ENCODE assay signal across 19 cellular contexts in genomic region chr2:61705625-61706024, GRCh38.
"Had no signal": no experiment of that assay in that cellular context is flagged by ENCODE, and none has a peak within 500 bp of the region (broad histone marks: within the 10 kb centered on the region; RNA-seq: fewer than 3 reads in every experiment).

No MANE protein-coding gene starts in this region.

- H3K27ac Mint-ChIP-seq: activated CD4-positive, alpha-beta T cell treated with anti-CD3 and anti-CD28 coated beads, Interleukin-2, amount 10 ng/mL, durations not matched to agents 7 days and 5 days; activated naive CD8-positive, alpha-beta T cell treated with anti-CD3 and anti-CD28 coated beads for 36 hours; activated T-helper 1 cell treated with anti-CD3 and anti-CD28 coated beads, Interleukin-12 subunit alpha, Interleukin-12 subunit beta, Interleukin-2, Interleukin-4 antibody, amounts not matched to agents 30 ng/mL and 10 ng/mL and 1 ng/mL, durations not matched to agents 14 hours and 24 hours and 36 hours; natural killer cell treated with Interleukin-12 subunit alpha and Interleukin-12 subunit beta and Interleukin-15 and Interleukin-18, amount 100 ng/mL, for 72 hours; stimulated activated naive CD8-positive, alpha-beta T cell treated with anti-CD3 and anti-CD28 coated beads, Interleukin-15, Interleukin-2, amounts not matched to agents 100 ng/mL and 50 ng/mL, for 24 hours; T-helper 2 cell treated with Interferon-gamma antibody and Interleukin-4, amounts not matched to agents 5 μg/mL and 100 μg/mL, for 36 hours had no signal

- H3K27ac ChIP-seq: body of pancreas, right atrium auricular region, spleen, testis, upper lobe of left lung had no signal

- H3K27me3 Mint-ChIP-seq: activated CD4-positive, alpha-beta T cell treated with anti-CD3 and anti-CD28 coated beads, Interleukin-2, amount 10 ng/mL, durations not matched to agents 7 days and 5 days; activated naive CD8-positive, alpha-beta T cell treated with anti-CD3 and anti-CD28 coated beads for 36 hours; stimulated activated naive CD8-positive, alpha-beta T cell treated with anti-CD3 and anti-CD28 coated beads, Interleukin-15, Interleukin-2, amounts not matched to agents 100 ng/mL and 50 ng/mL, for 24 hours had no signal

- H3K4me3 ChIP-seq: body of pancreas, right atrium auricular region, spleen, testis, upper lobe of left lung had no signal

- H3K27me3 ChIP-seq: body of pancreas, right atrium auricular region, spleen, testis, upper lobe of left lung had no signal

- FAIRE-seq: colon, endometrium had no signal

- H3K4me1 ChIP-seq: spleen, testis, upper lobe of left lung had no signal

- H3K9me3 Mint-ChIP-seq: activated CD4-positive, alpha-beta T cell treated with anti-CD3 and anti-CD28 coated beads, Interleukin-2, amount 10 ng/mL, durations not matched to agents 7 days and 5 days; activated naive CD8-positive, alpha-beta T cell treated with anti-CD3 and anti-CD28 coated beads for 36 hours; activated T-helper 1 cell treated with anti-CD3 and anti-CD28 coated beads, Interleukin-12 subunit alpha, Interleukin-12 subunit beta, Interleukin-2, Interleukin-4 antibody, amounts not matched to agents 30 ng/mL and 10 ng/mL and 1 ng/mL, durations not matched to agents 14 hours and 24 hours and 36 hours; natural killer cell treated with Interleukin-12 subunit alpha and Interleukin-12 subunit beta and Interleukin-15 and Interleukin-18, amount 100 ng/mL, for 72 hours; stimulated activated naive CD8-positive, alpha-beta T cell treated with anti-CD3 and anti-CD28 coated beads, Interleukin-15, Interleukin-2, amounts not matched to agents 100 ng/mL and 50 ng/mL, for 24 hours; T-helper 2 cell treated with Interferon-gamma antibody and Interleukin-4, amounts not matched to agents 5 μg/mL and 100 μg/mL, for 36 hours had no signal

- DNase-seq: activated CD4-positive, alpha-beta T cell treated with anti-CD3 and anti-CD28 coated beads, Interleukin-2, amount 10 ng/mL, durations not matched to agents 7 days and 5 days; activated CD8-positive, alpha-beta memory T cell treated with anti-CD3 and anti-CD28 coated beads for 24 hours; activated naive CD8-positive, alpha-beta T cell treated with anti-CD3 and anti-CD28 coated beads for 36 hours; amygdala; body of pancreas; caudate nucleus; hippocampal formation; mesendoderm; nucleus accumbens; spleen; testis; upper lobe of left lung had no signal

- H3K9me3 ChIP-seq: body of pancreas, right atrium auricular region, spleen, testis, upper lobe of left lung had no signal

- ATAC-seq: body of pancreas; natural killer cell treated with Interleukin-12 subunit alpha and Interleukin-12 subunit beta and Interleukin-15 and Interleukin-18, amount 100 ng/mL, for 72 hours had no signal

- H3K36me3 Mint-ChIP-seq: activated naive CD8-positive, alpha-beta T cell treated with anti-CD3 and anti-CD28 coated beads for 36 hours; natural killer cell treated with Interleukin-12 subunit alpha and Interleukin-12 subunit beta and Interleukin-15 and Interleukin-18, amount 100 ng/mL, for 72 hours had no signal

- H3K36me3 ChIP-seq: right atrium auricular region, spleen, upper lobe of left lung had no signal

- H3K4me3 Mint-ChIP-seq: activated CD4-positive, alpha-beta T cell treated with anti-CD3 and anti-CD28 coated beads, Interleukin-2, amount 10 ng/mL, durations not matched to agents 7 days and 5 days; activated naive CD8-positive, alpha-beta T cell treated with anti-CD3 and anti-CD28 coated beads for 36 hours; activated T-helper 1 cell treated with anti-CD3 and anti-CD28 coated beads, Interleukin-12 subunit alpha, Interleukin-12 subunit beta, Interleukin-2, Interleukin-4 antibody, amounts not matched to agents 30 ng/mL and 10 ng/mL and 1 ng/mL, durations not matched to agents 14 hours and 24 hours and 36 hours; natural killer cell treated with Interleukin-12 subunit alpha and Interleukin-12 subunit beta and Interleukin-15 and Interleukin-18, amount 100 ng/mL, for 72 hours; stimulated activated naive CD8-positive, alpha-beta T cell treated with anti-CD3 and anti-CD28 coated beads, Interleukin-15, Interleukin-2, amounts not matched to agents 100 ng/mL and 50 ng/mL, for 24 hours; T-helper 2 cell treated with Interferon-gamma antibody and Interleukin-4, amounts not matched to agents 5 μg/mL and 100 μg/mL, for 36 hours had no signal
